Comparison of ENCODE assay signal across 8 cellular contexts in the genomic region with DNA sequence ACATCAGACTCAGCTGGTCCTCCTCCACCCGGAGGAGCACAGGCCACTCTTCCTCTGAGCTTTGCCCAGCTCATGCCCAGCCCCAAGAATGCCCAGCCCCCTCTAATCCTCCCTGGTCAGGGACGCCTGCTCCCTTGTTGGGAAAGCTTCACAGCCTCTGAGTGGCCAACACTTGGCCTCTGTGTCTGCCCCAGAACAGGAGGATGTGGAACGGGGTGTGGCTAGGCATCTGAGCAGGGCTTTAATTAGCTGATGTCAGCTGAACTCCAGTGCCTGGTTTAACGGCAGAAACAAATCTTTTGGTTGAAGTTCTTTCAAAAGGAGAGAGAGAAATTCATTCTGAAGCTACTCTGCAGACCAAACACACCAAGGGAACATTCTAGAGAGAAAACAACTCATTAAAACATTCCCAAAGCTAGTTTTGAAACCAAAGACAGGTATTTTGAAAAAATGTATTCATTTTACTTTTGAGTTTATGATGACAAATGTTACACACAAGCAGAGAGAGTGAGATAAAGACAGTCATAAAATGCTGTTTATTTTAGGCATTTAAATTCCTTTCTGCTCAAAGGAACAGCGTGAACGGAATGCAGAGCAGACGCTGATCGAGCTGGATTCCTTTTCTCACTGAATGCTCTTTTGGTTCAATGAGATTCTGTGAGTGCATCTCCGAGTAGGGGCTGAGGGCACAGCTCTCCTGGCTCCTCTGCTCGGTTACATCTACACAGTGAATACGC.
DNase-seq lines count a peak whose midpoint lies in the region; ATAC-seq, FAIRE-seq and TF ChIP-seq lines count a peak whose summit lies in the region.

No MANE protein-coding gene starts in this region.

- no peak overlapping the region for H3K4me3 ChIP-seq in adrenal gland
- H3K4me3 ChIP-seq in skeletal muscle satellite cell (ENCODE audit: low read length) = peak overlapping the region; percentile 53
- no peak overlapping the region for H3K4me3 ChIP-seq in WERI-Rb-1 (ENCODE audit: low read depth, low read length)

- no peak for TF ChIP-seq POLR2A in adrenal gland (IDR thresholded peaks at IDR 0.05)

- TF ChIP-seq CTCF in adrenal gland (IDR thresholded peaks at IDR 0.05) (no peak), WERI-Rb-1 (IDR thresholded peaks at IDR 0.05; ENCODE audit: low read depth, low read length) (no peak)

- intact Hi-C loops in adrenal gland (cut with DNase I) = no loop called here

- H3K27ac ChIP-seq in adrenal gland (peak overlapping the region in 3 of 5 donors; percentile 21 to 84 (median 57)), WERI-Rb-1 (no peak overlapping the region)

- peak; percentile 46 for DNase-seq in HTR-8/SVneo (ENCODE audit: insufficient read length, low spot score)
- peak in 2 of 7 donors; percentile 38 to 59 for DNase-seq in adrenal gland
- DNase-seq in kidney glomerular epithelial cell (lab: John Stamatoyannopoulos, UW) = peak; percentile 30
- DNase-seq in WERI-Rb-1 = no peak
- no peak for DNase-seq in effector CD8-positive, alpha-beta T cell (lab: John Stamatoyannopoulos, UW)
- DNase-seq in DMS 273 (lab: John Stamatoyannopoulos, UW; ENCODE audit: unreplicated experiment) = no peak

- WGBS in adrenal gland, 4 donors = 55 to 71% (median 65%) methylated on average over 10 to 11 of the region's 11 CpGs

- no peaks in the 10 kb centered on the region for H3K27me3 ChIP-seq in adrenal gland
- no peaks in the 10 kb centered on the region for H3K27me3 ChIP-seq in skeletal muscle satellite cell (ENCODE audit: control insufficient read depth, insufficient read depth, low read length)
- H3K27me3 ChIP-seq in WERI-Rb-1 (ENCODE audit: insufficient read depth, low read depth, severe bottlenecking) = no peaks in the 10 kb centered on the region

- H3K36me3 ChIP-seq in adrenal gland (replicated peaks in 1 of 2) (no peaks in the 10 kb centered on the region), skeletal muscle satellite cell (ENCODE audit: insufficient read depth, low read length) (no peaks in the 10 kb centered on the region), WERI-Rb-1 (no peaks in the 10 kb centered on the region)

- no peaks in the 10 kb centered on the region for H3K9me3 ChIP-seq in adrenal gland (replicated peaks in 1 of 3)
- H3K9me3 ChIP-seq in skeletal muscle satellite cell (replicated peaks; ENCODE audit: low read length) = no peaks in the 10 kb centered on the region
- H3K9me3 ChIP-seq in WERI-Rb-1 (ENCODE audit: severe bottlenecking) = no peaks in the 10 kb centered on the region

- peak overlapping the region; percentile 53 for H3K9ac ChIP-seq in skeletal muscle satellite cell (ENCODE audit: low read depth, low read length)

- peak overlapping the region; percentile 70 for H3K4me2 ChIP-seq in skeletal muscle satellite cell (ENCODE audit: low read length)

- ATAC-seq in GM18858 (IDR thresholded peaks at IDR 0.05; ENCODE audit: unreplicated experiment) = no peak

- no peak for FAIRE-seq in HTR-8/SVneo (lab: Jason Lieb, UNC)

- H3K4me1 ChIP-seq in adrenal gland (replicated peaks in 1 of 2) = no peaks in the 10 kb centered on the region
- peaks cover 34% of the 10 kb centered on the region for H3K4me1 ChIP-seq in skeletal muscle satellite cell (ENCODE audit: control insufficient read depth, insufficient read depth, low read length)

Comparison
In these comparisons a context has a peak if more than half of its experiments do, and no peak if none do; other contexts are left out.
1. DNase-seq: peak in HTR-8/SVneo (single experiment) and kidney glomerular epithelial cell (single experiment); none in WERI-Rb-1 (single experiment), effector CD8-positive, alpha-beta T cell (single experiment) and DMS 273 (single experiment).